Comparison of ENCODE assay signal across 1 cellular context in genomic region chr15:40468850-40469249, GRCh38.
TF ChIP-seq lines count a peak whose summit lies in the region.

No MANE protein-coding gene starts in this region.

TF ChIP-seq in K562, 482 proteins besides CTCF, POLR2A, EP300 and RAD21:
- TF ChIP-seq POLR2G (IDR thresholded peaks at IDR 0.05; ENCODE audit: low read depth, low read length) (0 out of 2 replicates have a peak, but pooled peaks have one; percentile 23), PHTF2 (CRISPR knock-in tag; IDR thresholded peaks at IDR 0.05) (no peak), HMGN3 (IDR thresholded peaks at IDR 0.05; ENCODE audit: borderline replicate concordance, extremely low read depth, insufficient read length, low read depth, low read length) (peak; percentile 45), ZMIZ1 (IDR thresholded peaks at IDR 0.05; ENCODE audit: low read depth in 2 of 2, low read length in 2 of 2) (no peak), TEAD4 (IDR thresholded peaks at IDR 0.05; ENCODE audit: low read length) (0 out of 2 replicates have a peak, but pooled peaks have one; percentile 20), TEAD4 (CRISPR knock-in tag; IDR thresholded peaks at IDR 0.05; ENCODE audit: borderline replicate concordance) (no peak), ZNF12 (CRISPR knock-in tag; IDR thresholded peaks at IDR 0.05) (no peak), ZNF740 (CRISPR knock-in tag; IDR thresholded peaks at IDR 0.05) (peak; percentile 75), ZNF740 (tag; IDR thresholded peaks at IDR 0.05) (no peak), SPI1 (IDR thresholded peaks at IDR 0.05; ENCODE audit: borderline replicate concordance, low read depth, low read length) (peak; percentile 86)
